ENCODE assay signal across 2 cellular contexts in genomic region chr3:125150525-125151436, GRCh38.
TF ChIP-seq lines count a peak whose summit lies in the region.

No MANE protein-coding gene starts in this region.

TF ChIP-seq in HEK293, 187 proteins besides CTCF, POLR2A, EP300 and RAD21 (continued from another document):
- TF ChIP-seq WT1 (tag by site-specific recombination; IDR thresholded peaks at IDR 0.05) = 0 out of 2 replicates have a peak, but pooled peaks have one; percentile 32

TF ChIP-seq in HepG2, 621 proteins besides CTCF, POLR2A, EP300 and RAD21 (continued from another document):
- TF ChIP-seq CBX2 (IDR thresholded peaks at IDR 0.05; ENCODE audit: low read depth, low read length) = no peak
- TF ChIP-seq CBX2 (CRISPR knock-in tag; IDR thresholded peaks at IDR 0.05; ENCODE audit: low read depth) = no peak
- no peak for TF ChIP-seq ZNF546 (CRISPR knock-in tag; conservative IDR thresholded peaks at IDR 0.05)
- peak; percentile 66 for TF ChIP-seq STAG1 (CRISPR knock-in tag; IDR thresholded peaks at IDR 0.05)
- no peak for TF ChIP-seq ZNF224 (CRISPR knock-in tag; IDR thresholded peaks at IDR 0.05)
- no peak for TF ChIP-seq ZZZ3 (CRISPR knock-in tag; IDR thresholded peaks at IDR 0.05; ENCODE audit: borderline replicate concordance)
- no peak for TF ChIP-seq ASH2L (IDR thresholded peaks at IDR 0.05; ENCODE audit: insufficient read length, low read depth, low read length)
- peak; percentile 27; the same call in 1 of the 2 replicates for TF ChIP-seq USF2 (IDR thresholded peaks at IDR 0.05; ENCODE audit: low read depth, low read length)
- no peak for TF ChIP-seq USF2 (CRISPR knock-in tag; IDR thresholded peaks at IDR 0.05; ENCODE audit: borderline replicate concordance)
- TF ChIP-seq ZNF501 (CRISPR knock-in tag; IDR thresholded peaks at IDR 0.05) = peak; percentile 88
- TF ChIP-seq TFE3 (CRISPR knock-in tag; IDR thresholded peaks at IDR 0.05) = peak; percentile 35; the same call in 1 of the 2 replicates
- TF ChIP-seq BCL6 (CRISPR knock-in tag; IDR thresholded peaks at IDR 0.05) = 0 out of 2 replicates have a peak, but pooled peaks have one; percentile 27
- TF ChIP-seq SOX13 (IDR thresholded peaks at IDR 0.05) = no peak
- TF ChIP-seq SOX13 (CRISPR knock-in tag; conservative IDR thresholded peaks at IDR 0.05 in 1 of 2, IDR thresholded peaks at IDR 0.05 in 1 of 2) = 0 out of 4 replicates have a peak, but pooled peaks of 1 of the 2 experiments have one; percentile 5
- no peak for TF ChIP-seq PTBP1 (IDR thresholded peaks at IDR 0.05; ENCODE audit: low read depth, low read length, poor library complexity, severe bottlenecking)
